In the genomic region with DNA sequence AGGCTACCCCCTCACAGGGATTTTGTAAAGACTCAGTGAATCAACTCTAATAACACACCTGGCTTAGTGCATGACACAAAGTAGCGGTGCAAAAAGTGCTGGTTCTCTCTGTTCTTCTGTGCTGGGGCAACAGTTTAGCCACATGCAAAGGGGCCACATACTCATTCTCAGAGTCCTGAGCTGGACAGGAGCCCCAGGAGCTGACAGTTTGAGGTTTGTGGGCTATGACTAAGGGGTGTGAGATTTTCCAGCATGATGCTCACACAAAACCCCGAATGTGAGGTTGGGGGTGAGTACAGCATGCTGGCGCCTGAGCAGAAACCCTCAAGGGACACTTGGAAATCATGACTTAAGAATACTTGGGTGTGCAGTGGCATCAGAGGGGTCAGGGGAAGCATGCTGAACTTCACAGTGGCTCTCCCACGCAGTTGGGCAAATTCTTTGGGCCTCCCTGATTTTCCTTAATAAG, we compare ENCODE assay signal across 10 cellular contexts. TPM values are rescaled to one million over a fixed set of nuclear protein-coding genes. Genes with fewer than 3 reads are reported as not detected.
DNase-seq lines count a peak whose midpoint lies in the region; ATAC-seq, FAIRE-seq and TF ChIP-seq lines count a peak whose summit lies in the region.
"Had no signal": no experiment of that assay in that cellular context is flagged by ENCODE, and none has a peak within 500 bp of the region (broad histone marks: within the 10 kb centered on the region; RNA-seq: fewer than 3 reads in every experiment).

No MANE protein-coding gene starts in this region.

- no peaks in the 10 kb centered on the region for H3K27me3 ChIP-seq in BLaER1 treated with 17β-estradiol and CSF1 and Interleukin-3, amounts not matched to agents 10 nM and 100 nM
- no peaks in the 10 kb centered on the region for H3K27me3 ChIP-seq in small intestine (ENCODE audit: control insufficient read depth in 2 of 2, insufficient read depth in 2 of 2, low read length in 2 of 2)
- H3K27me3 ChIP-seq in naive thymus-derived CD4-positive, alpha-beta T cell (ENCODE audit: control insufficient read depth in 2 of 2, insufficient read depth in 2 of 2, low read length in 2 of 2): no peaks in the 10 kb centered on the region

- no peak for FAIRE-seq in small intestine (lab: Jason Lieb, UNC)

- H3K9me3 Mint-ChIP-seq in naive thymus-derived CD4-positive, alpha-beta T cell: peaks cover 0 to 1% (median 0%) of the 10 kb centered on the region in 11 donors
- H3K9me3 Mint-ChIP-seq: dendritic cell treated with granulocyte-macrophage colony-stimulating factor and Interleukin-4, amounts not matched to agents 40 ng/mL and 50 ng/mL, for 4 days had no signal

- no peaks in the 10 kb centered on the region for H3K36me3 ChIP-seq in BLaER1 treated with 17β-estradiol and CSF1 and Interleukin-3, amounts not matched to agents 10 nM and 100 nM
- no peaks in the 10 kb centered on the region for H3K36me3 ChIP-seq in small intestine (ENCODE audit: control insufficient read depth in 2 of 2, insufficient read depth in 2 of 2, low read length in 2 of 2)
- no peaks in the 10 kb centered on the region for H3K36me3 ChIP-seq in naive thymus-derived CD4-positive, alpha-beta T cell (ENCODE audit: control insufficient read depth in 2 of 3, insufficient read depth in 3 of 3, low read length in 3 of 3)

- no peak overlapping the region for H3K4me3 Mint-ChIP-seq in naive thymus-derived CD4-positive, alpha-beta T cell
- H3K4me3 Mint-ChIP-seq: dendritic cell treated with granulocyte-macrophage colony-stimulating factor and Interleukin-4, amounts not matched to agents 40 ng/mL and 50 ng/mL, for 4 days had no signal

- no peaks in the 10 kb centered on the region for H3K9me3 ChIP-seq in BLaER1 treated with 17β-estradiol and CSF1 and Interleukin-3, amounts not matched to agents 10 nM and 100 nM (replicated peaks in 1 of 11)
- H3K9me3 ChIP-seq in small intestine (ENCODE audit: control insufficient read depth, low read depth): no peaks in the 10 kb centered on the region
- H3K9me3 ChIP-seq in naive thymus-derived CD4-positive, alpha-beta T cell (ENCODE audit: control insufficient read depth in 2 of 3, low read length in 3 of 3): no peaks in the 10 kb centered on the region

- H3K27ac ChIP-seq in BLaER1 treated with 17β-estradiol and CSF1 and Interleukin-3, amounts not matched to agents 10 nM and 100 nM: peak overlapping the region in 5 of 11 experiments; percentile 2 to 53 (median 52); a peak in 6 of 22 replicates
- H3K27ac ChIP-seq in coronary artery (peak overlapping the region in 1 of 2 donors; percentile 35), small intestine (ENCODE audit: low read depth in 1 of 2, low read length in 1 of 2) (no peak overlapping the region)
- no peak overlapping the region for H3K27ac ChIP-seq in naive thymus-derived CD4-positive, alpha-beta T cell (ENCODE audit: low read depth, low read length)
- H3K27ac ChIP-seq: HL-60 had no signal

- CTCF ChIA-PET in naive thymus-derived CD4-positive, alpha-beta T cell (lab: Charles Lee): no interaction called here

- no peaks in the 10 kb centered on the region for H4K20me1 ChIP-seq in BLaER1 treated with 17β-estradiol and CSF1 and Interleukin-3, amounts not matched to agents 10 nM and 100 nM

- no peak overlapping the region for H3K27ac Mint-ChIP-seq in naive thymus-derived CD4-positive, alpha-beta T cell
- H3K27ac Mint-ChIP-seq: dendritic cell treated with granulocyte-macrophage colony-stimulating factor and Interleukin-4, amounts not matched to agents 40 ng/mL and 50 ng/mL, for 4 days had no signal

- peaks cover 0 to 13% (median 6%) of the 10 kb centered on the region in 5 donors for H3K27me3 Mint-ChIP-seq in naive thymus-derived CD4-positive, alpha-beta T cell

- intact Hi-C loops in naive thymus-derived CD4-positive, alpha-beta T cell (cut with micrococcal nuclease): no loop called here

- ATAC-seq in GM19468 (IDR thresholded peaks at IDR 0.05; ENCODE audit: extremely low read depth, unreplicated experiment) (peak; percentile 57), HG03469 (IDR thresholded peaks at IDR 0.05; ENCODE audit: unreplicated experiment) (peak; percentile 88)
- ATAC-seq in naive thymus-derived CD4-positive, alpha-beta T cell: no peak

- POLR2A ChIA-PET in naive thymus-derived CD4-positive, alpha-beta T cell (lab: Charles Lee): no interaction called here

- peak overlapping the region in 3 of 11 experiments; percentile 15 to 47 (median 25); a peak in 3 of 22 replicates for H3K9ac ChIP-seq in BLaER1 treated with 17β-estradiol and CSF1 and Interleukin-3, amounts not matched to agents 10 nM and 100 nM

- peaks cover 17 to 41% (median 32%) of the 10 kb centered on the region in 10 experiments for H3K4me1 ChIP-seq in BLaER1 treated with 17β-estradiol and CSF1 and Interleukin-3, amounts not matched to agents 10 nM and 100 nM
- H3K4me1 ChIP-seq in small intestine (ENCODE audit: control insufficient read depth in 2 of 2, insufficient read depth in 1 of 2, low read depth in 1 of 2, low read length in 1 of 2): no peaks in the 10 kb centered on the region
- no peaks in the 10 kb centered on the region for H3K4me1 ChIP-seq in naive thymus-derived CD4-positive, alpha-beta T cell (ENCODE audit: control insufficient read depth in 2 of 2, insufficient read depth in 2 of 2, low read length in 2 of 2)

- no peak for TF ChIP-seq CTCF in coronary artery (IDR thresholded peaks at IDR 0.05)

- 67 to 79% (median 70%) methylated on average over 4 of the region's 4 CpGs for WGBS in small intestine, 3 donors

- H3K4me2 ChIP-seq in BLaER1 treated with 17β-estradiol and CSF1 and Interleukin-3, amounts not matched to agents 10 nM and 100 nM: peak overlapping the region; percentile 28 to 88 (median 73)

- H3K4me1 Mint-ChIP-seq in naive thymus-derived CD4-positive, alpha-beta T cell: peaks cover 0 to 13% (median 0%) of the 10 kb centered on the region in 7 donors

- no peak overlapping the region for H3K4me3 ChIP-seq in BLaER1 treated with 17β-estradiol and CSF1 and Interleukin-3, amounts not matched to agents 10 nM and 100 nM
- no peak overlapping the region for H3K4me3 ChIP-seq in coronary artery
- no peak overlapping the region for H3K4me3 ChIP-seq in small intestine (ENCODE audit: low read depth in 1 of 2, low read length in 2 of 2)
- H3K4me3 ChIP-seq in naive thymus-derived CD4-positive, alpha-beta T cell (ENCODE audit: low read length): no peak overlapping the region

- no peaks in the 10 kb centered on the region for H3K36me3 Mint-ChIP-seq in naive thymus-derived CD4-positive, alpha-beta T cell

- DNase-seq in coronary artery (ENCODE audit: low spot score) (peak; percentile 50), SKM-1 (lab: John Stamatoyannopoulos, UW; ENCODE audit: unreplicated experiment) (no peak), small intestine (no peak), NCI-H446 (lab: John Stamatoyannopoulos, UW) (no peak)
- no peak for DNase-seq in naive thymus-derived CD4-positive, alpha-beta T cell

RNA-seq across cellular contexts. Expression of gene TMPRSS5, which starts 31.1 kb away (rescaled TPM):
- 1 to 10 TPM in 1 of 3 donors, under 1 TPM in 2; 0.39 to 1.1 (median 0.45) TPM for polyA plus RNA-seq in small intestine
- 1 to 10 TPM in 2 of 5 experiments, under 1 TPM in 3; 0.50 to 1.5 (median 0.97) TPM for total RNA-seq in naive thymus-derived CD4-positive, alpha-beta T cell
- not detected for polyA plus RNA-seq in naive thymus-derived CD4-positive, alpha-beta T cell
